ENCODE assay signal across 7 cellular contexts in genomic region chr19:49766938-49767315, GRCh38. TPM values are rescaled to one million over a fixed set of nuclear protein-coding genes. Genes with fewer than 3 reads are reported as not detected.
DNase-seq lines count a peak whose midpoint lies in the region; ATAC-seq and TF ChIP-seq lines count a peak whose summit lies in the region.

Gene AP2A1 (plus strand): TSS chr19:49767001. CDS start chr19:49767134, 133 bp downstream.

- CTCF ChIA-PET in activated B cell treated with CpG ODN at 0.5 μM for 24 hours (lab: Charles Lee) = interaction anchor here (2.0 kb wide), 1 partner anchor 49 kb away, joined by 9 read pairs; no protein-coding TSS in a partner anchor

- peak within 1 kb of the TSS; percentile 91 for H3K4me3 Mint-ChIP-seq in activated B cell treated with CpG ODN at 0.5 μM for 24 hours

- H3K36me3 Mint-ChIP-seq in activated B cell treated with CpG ODN at 0.5 μM for 24 hours (ENCODE audit: low read depth) = peaks cover 7% of the 10 kb centered on the region

- ATAC-seq in activated B cell treated with CpG ODN at 0.5 μM for 24 hours (ENCODE audit: low read depth) (no peak), Right ventricle myocardium superior (ENCODE audit: poor library complexity) (no peak)

- POLR2A ChIA-PET in activated B cell treated with CpG ODN at 0.5 μM for 24 hours (lab: Charles Lee) = interaction anchor here (0.5 to 1.8 kb wide), 24 partner anchors 13 to 675 kb away, joined by 3 to 19 read pairs (median 4); partner anchors contain the start of genes AKT1S1, ATF5, CPT1C and FUZ

- no peak for DNase-seq in HFF-Myc (ENCODE audit: extremely low read depth, low read depth)
- no peak for DNase-seq in activated B cell treated with CpG ODN at 0.5 μM for 24 hours
- DNase-seq in Right ventricle myocardium superior = no peak
- DNase-seq in pulmonary artery endothelial cell (ENCODE audit: low read depth, low spot score) = no peak
- no peak for DNase-seq in NCI-H1092 treated with DMSO at 0.1 percent for 48 hours (lab: John Stamatoyannopoulos, UW)
- DNase-seq in SKM-1 (lab: John Stamatoyannopoulos, UW; ENCODE audit: unreplicated experiment) = no peak
- DNase-seq in head of caudate nucleus = no peak

- H3K4me3 ChIP-seq in HFF-Myc (replicated peaks; ENCODE audit: low read depth, low read length) = peak within 1 kb of the TSS; percentile 52

- H3K27ac Mint-ChIP-seq in activated B cell treated with CpG ODN at 0.5 μM for 24 hours = peak within 1 kb of the TSS; percentile 96

- intact Hi-C loops in activated B cell treated with CpG ODN at 0.5 μM for 24 hours (cut with micrococcal nuclease) (loop anchor here (1.0 to 2.0 kb wide), 13 partner anchors 14 to 894 kb away; partner anchors contain the start of genes AKT1S1, ATF5, FUZ and NUP62), Right ventricle myocardium superior (cut with DNase I) (loop anchor here (5.0 kb wide), 1 partner anchor 40 kb away; no protein-coding TSS in a partner anchor), head of caudate nucleus (cut with DNase I) (loop anchor here (5.0 kb wide), 1 partner anchor 45 kb away; the partner anchor contains the start of gene FUZ)

- TF ChIP-seq CTCF in HFF-Myc (IDR thresholded peaks at IDR 0.05; ENCODE audit: low read depth, low read length, missing control alignments) (no peak), activated B cell treated with CpG ODN at 0.5 μM for 24 hours (IDR thresholded peaks at IDR 0.05) (no peak)

- no peaks in the 10 kb centered on the region for H3K9me3 Mint-ChIP-seq in activated B cell treated with CpG ODN at 0.5 μM for 24 hours

- peaks cover 31% of the 10 kb centered on the region for H3K4me1 Mint-ChIP-seq in activated B cell treated with CpG ODN at 0.5 μM for 24 hours

- no peaks in the 10 kb centered on the region for H3K27me3 Mint-ChIP-seq in activated B cell treated with CpG ODN at 0.5 μM for 24 hours

RNA-seq across cellular contexts. Expression of gene AP2A1, which starts in this region (rescaled TPM):
- 56.7 and 60.6 TPM in 2 replicates for total RNA-seq in activated B cell treated with CpG ODN at 0.5 μM for 24 hours
- total RNA-seq in Right ventricle myocardium superior = 62.7 TPM
- 65.3 and 65.6 TPM in 2 replicates for total RNA-seq in pulmonary artery endothelial cell
